18 cellular contexts compared by ENCODE assay signal in the genomic region with DNA sequence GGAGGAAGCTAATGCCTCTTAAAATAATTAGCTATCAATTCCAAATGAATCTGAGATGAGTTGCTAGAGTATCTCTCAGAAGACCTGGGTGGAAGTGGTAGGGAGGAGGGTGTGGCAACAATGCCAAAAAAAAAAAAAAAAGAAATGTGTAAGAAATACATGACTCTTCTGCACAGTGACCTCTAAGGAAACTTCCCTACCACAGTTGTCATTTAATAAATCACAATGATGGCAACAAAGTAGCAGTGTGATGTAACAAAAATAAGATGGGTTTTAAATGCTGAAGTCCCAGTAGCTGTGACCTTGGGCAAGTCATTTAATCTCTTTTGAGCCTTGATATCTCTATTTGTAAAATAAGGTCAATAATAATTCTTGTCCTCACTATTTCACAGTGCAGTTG. TPM values are rescaled to one million over a fixed set of nuclear protein-coding genes. Genes with fewer than 3 reads are reported as not detected.
"Had no signal": no experiment of that assay in that cellular context is flagged by ENCODE, and none has a peak within 500 bp of the region (broad histone marks: within the 10 kb centered on the region; RNA-seq: fewer than 3 reads in every experiment).

No MANE protein-coding gene starts in this region.

- H3K36me3 ChIP-seq: heart right ventricle, neutrophil, transverse colon had no signal

- DNase-seq: effector CD4-positive, alpha-beta T cell; heart right ventricle; hypothalamus; mammary epithelial cell; naive thymus-derived CD8-positive, alpha-beta T cell; psoas muscle; retina; stimulated activated CD4-positive, alpha-beta T cell treated with anti-CD3 and anti-CD28 coated beads, Interleukin-2, amount 100 ng/mL, for 24 hours; stimulated activated CD4-positive, alpha-beta T cell treated with anti-CD3 and anti-CD28 coated beads, Interleukin-4, amount 100 ng/mL, for 4 hours; stimulated activated naive B cell treated with anti-CD40 and anti-IgM and Interleukin-4, amounts not matched to agents 10 μg/mL and 1 μg/mL and 100 μg/mL, for 72 hours; stimulated activated naive CD8-positive, alpha-beta T cell treated with anti-CD3 and anti-CD28 coated beads, Interleukin-15, amount 100 ng/mL, for 72 hours; testis; transverse colon had no signal

- H3K9me3 ChIP-seq: heart right ventricle, neutrophil, psoas muscle, testis, transverse colon had no signal

- ATAC-seq: heart right ventricle; left lobe of liver; naive thymus-derived CD8-positive, alpha-beta T cell; psoas muscle; sciatic nerve; stimulated activated naive B cell treated with anti-CD40 and anti-IgM and Interleukin-4, amounts not matched to agents 10 μg/mL and 1 μg/mL and 100 μg/mL, for 72 hours; stimulated activated naive CD8-positive, alpha-beta T cell treated with anti-CD3 and anti-CD28 coated beads, Interleukin-15, amount 100 ng/mL, for 72 hours had no signal

- H3K27ac ChIP-seq: heart right ventricle, neutrophil, psoas muscle, skin epidermis, testis, transverse colon had no signal

- H3K4me3 ChIP-seq: heart right ventricle, psoas muscle, skin epidermis, testis, transverse colon had no signal

RNA-seq across cellular contexts. Expression of a gene that starts 7.2 kb away (rescaled TPM):
- total RNA-seq: left lobe of liver; naive thymus-derived CD8-positive, alpha-beta T cell; transverse colon had no signal
- polyA plus RNA-seq: naive thymus-derived CD8-positive, alpha-beta T cell; neural cell had no signal
